Comparison of ENCODE assay signal across 13 cellular contexts in genomic region chr6:2850480-2851150, GRCh38. TPM values are rescaled to one million over a fixed set of nuclear protein-coding genes. Genes with fewer than 3 reads are reported as not detected.
DNase-seq lines count a peak whose midpoint lies in the region; TF ChIP-seq lines count a peak whose summit lies in the region.
"Had no signal": no experiment of that assay in that cellular context is flagged by ENCODE, and none has a peak within 500 bp of the region (broad histone marks: within the 10 kb centered on the region; RNA-seq: fewer than 3 reads in every experiment).

No MANE protein-coding gene starts in this region.

- POLR2A ChIA-PET in activated CD4-positive, alpha-beta T cell treated with anti-CD3 and anti-CD28 coated beads, Interleukin-2, amount 10 ng/mL, durations not matched to agents 7 days and 5 days (lab: Charles Lee), result no interaction called here

- no peak for TF ChIP-seq EP300 in esophagus muscularis mucosa (IDR thresholded peaks at IDR 0.05)

- CTCF ChIA-PET in activated CD4-positive, alpha-beta T cell treated with anti-CD3 and anti-CD28 coated beads, Interleukin-2, amount 10 ng/mL, durations not matched to agents 7 days and 5 days (lab: Charles Lee), result interaction anchor here (0.8 to 2.7 kb wide), 9 partner anchors 9 to 170 kb away, joined by 3 to 12 read pairs (median 4); partner anchors contain the start of gene SERPINB1

- no peak for DNase-seq in activated CD4-positive, alpha-beta T cell treated with anti-CD3 and anti-CD28 coated beads, Interleukin-2, amount 10 ng/mL, durations not matched to agents 24 days and 14 days
- no peak for DNase-seq in activated CD4-positive, alpha-beta T cell treated with anti-CD3 and anti-CD28 coated beads, Interleukin-2, amount 10 ng/mL, durations not matched to agents 7 days and 5 days
- DNase-seq in SK-N-MC (ENCODE audit: low read depth, low spot score), result no peak
- peak; percentile 66 for DNase-seq in esophagus muscularis mucosa (ENCODE audit: extremely low spot score)
- no peak for DNase-seq in spleen
- DNase-seq in NOMO-1 treated with DMSO at 0.1 percent for 48 hours (lab: John Stamatoyannopoulos, UW; ENCODE audit: unreplicated experiment), result no peak
- no peak for DNase-seq in stimulated activated CD4-positive, alpha-beta T cell treated with anti-CD3 and anti-CD28 coated beads, Interleukin-2, amount 100 ng/mL, for 48 hours
- DNase-seq in anterior cingulate cortex (lab: John Stamatoyannopoulos, UW), result no peak
- DNase-seq: ACHN; activated T-cell treated with anti-CD3 and anti-CD28 coated beads, Interleukin-2, amount 50 U/mL, for 4 hours; effector CD8-positive, alpha-beta T cell; immature natural killer cell; NCI-H2029 treated with DMSO at 0.1 percent for 48 hours had no signal

- H3K4me1 ChIP-seq in esophagus muscularis mucosa (peaks cover 23 to 31% (median 30%) of the 10 kb centered on the region in 4 donors), spleen (peaks cover 24 to 97% (median 60%) of the 10 kb centered on the region in 6 donors)

- peak overlapping the region; percentile 54; the same call in 1 of the 2 replicates for H3K27ac ChIP-seq in SK-N-MC
- no peak overlapping the region for H3K27ac ChIP-seq in esophagus muscularis mucosa (replicated peaks in 1 of 4)
- H3K27ac ChIP-seq in spleen, result peak overlapping the region in 7 of 8 donors; percentile 36 to 93 (median 55)

- TF ChIP-seq POLR2A in esophagus muscularis mucosa (IDR thresholded peaks at IDR 0.05; ENCODE audit: low read depth), result no peak
- no peak for TF ChIP-seq POLR2A in spleen (IDR thresholded peaks at IDR 0.05)

- no peaks in the 10 kb centered on the region for H3K27me3 ChIP-seq in esophagus muscularis mucosa
- H3K27me3 ChIP-seq in spleen (replicated peaks in 1 of 7), result no peaks in the 10 kb centered on the region

- no peaks in the 10 kb centered on the region for H3K9me3 Mint-ChIP-seq in activated CD4-positive, alpha-beta T cell treated with anti-CD3 and anti-CD28 coated beads, Interleukin-2, amount 10 ng/mL, durations not matched to agents 24 days and 14 days
- peaks cover 10% of the 10 kb centered on the region for H3K9me3 Mint-ChIP-seq in activated CD4-positive, alpha-beta T cell treated with anti-CD3 and anti-CD28 coated beads, Interleukin-2, amount 10 ng/mL, durations not matched to agents 7 days and 5 days
- H3K9me3 Mint-ChIP-seq: activated T-cell treated with anti-CD3 and anti-CD28 coated beads, Interleukin-2, amount 50 U/mL, for 4 hours; immature natural killer cell had no signal

- peaks cover 56% of the 10 kb centered on the region for H3K4me1 Mint-ChIP-seq in activated CD4-positive, alpha-beta T cell treated with anti-CD3 and anti-CD28 coated beads, Interleukin-2, amount 10 ng/mL, durations not matched to agents 24 days and 14 days
- peaks cover 67% of the 10 kb centered on the region for H3K4me1 Mint-ChIP-seq in activated CD4-positive, alpha-beta T cell treated with anti-CD3 and anti-CD28 coated beads, Interleukin-2, amount 10 ng/mL, durations not matched to agents 7 days and 5 days

- H3K36me3 ChIP-seq in SK-N-MC (ENCODE audit: insufficient read depth, low read length), result no peaks in the 10 kb centered on the region
- no peaks in the 10 kb centered on the region for H3K36me3 ChIP-seq in esophagus muscularis mucosa
- H3K36me3 ChIP-seq in spleen, result no peaks in the 10 kb centered on the region

- no peaks in the 10 kb centered on the region for H3K9me3 ChIP-seq in SK-N-MC (ENCODE audit: low read depth, low read length)
- no peaks in the 10 kb centered on the region for H3K9me3 ChIP-seq in esophagus muscularis mucosa
- no peaks in the 10 kb centered on the region for H3K9me3 ChIP-seq in spleen

- 59% methylated on average over 5 of the region's 5 CpGs for WGBS in esophagus muscularis mucosa
- WGBS in spleen, 5 donors, result 53 to 74% (median 65%) methylated on average over 5 of the region's 5 CpGs

- H3K4me3 Mint-ChIP-seq in activated CD4-positive, alpha-beta T cell treated with anti-CD3 and anti-CD28 coated beads, Interleukin-2, amount 10 ng/mL, durations not matched to agents 24 days and 14 days, result peak overlapping the region; percentile 10
- no peak overlapping the region for H3K4me3 Mint-ChIP-seq in activated CD4-positive, alpha-beta T cell treated with anti-CD3 and anti-CD28 coated beads, Interleukin-2, amount 10 ng/mL, durations not matched to agents 7 days and 5 days
- H3K4me3 Mint-ChIP-seq: activated T-cell treated with anti-CD3 and anti-CD28 coated beads, Interleukin-2, amount 50 U/mL, for 4 hours; immature natural killer cell had no signal

- intact Hi-C loops in activated CD4-positive, alpha-beta T cell treated with anti-CD3 and anti-CD28 coated beads, Interleukin-2, amount 10 ng/mL, durations not matched to agents 24 days and 14 days (cut with micrococcal nuclease), result loop anchor here (5.0 to 10.0 kb wide), 2 partner anchors 997 to 1174 kb away; partner anchors contain the start of gene FAM50B
- intact Hi-C loops in esophagus muscularis mucosa (cut with DNase I) (no loop called here), spleen (cut with DNase I; ENCODE audit: low total_unique reads) (loop anchor here (10.0 kb wide), 1 partner anchor 64 kb away; no protein-coding TSS in a partner anchor)

- H3K27ac Mint-ChIP-seq in activated CD4-positive, alpha-beta T cell treated with anti-CD3 and anti-CD28 coated beads, Interleukin-2, amount 10 ng/mL, durations not matched to agents 24 days and 14 days, result peak overlapping the region; percentile 23
- H3K27ac Mint-ChIP-seq in activated CD4-positive, alpha-beta T cell treated with anti-CD3 and anti-CD28 coated beads, Interleukin-2, amount 10 ng/mL, durations not matched to agents 7 days and 5 days, result no peak overlapping the region
- H3K27ac Mint-ChIP-seq: immature natural killer cell had no signal

- peaks cover 9% of the 10 kb centered on the region for H3K36me3 Mint-ChIP-seq in activated CD4-positive, alpha-beta T cell treated with anti-CD3 and anti-CD28 coated beads, Interleukin-2, amount 10 ng/mL, durations not matched to agents 24 days and 14 days (ENCODE audit: low read depth)
- peaks cover 14% of the 10 kb centered on the region for H3K36me3 Mint-ChIP-seq in activated CD4-positive, alpha-beta T cell treated with anti-CD3 and anti-CD28 coated beads, Interleukin-2, amount 10 ng/mL, durations not matched to agents 7 days and 5 days (ENCODE audit: low read depth)
- H3K36me3 Mint-ChIP-seq: immature natural killer cell had no signal

- H3K4me3 ChIP-seq in SK-N-MC (no peak overlapping the region), esophagus muscularis mucosa (no peak overlapping the region), spleen (no peak overlapping the region)

- TF ChIP-seq CTCF in esophagus muscularis mucosa (IDR thresholded peaks at IDR 0.05) (no peak), spleen (IDR thresholded peaks at IDR 0.05 in 8 of 11, conservative IDR thresholded peaks at IDR 0.05 in 3 of 11) (no peak)

- H3K27me3 Mint-ChIP-seq in activated CD4-positive, alpha-beta T cell treated with anti-CD3 and anti-CD28 coated beads, Interleukin-2, amount 10 ng/mL, durations not matched to agents 24 days and 14 days, result no peaks in the 10 kb centered on the region
- H3K27me3 Mint-ChIP-seq in activated CD4-positive, alpha-beta T cell treated with anti-CD3 and anti-CD28 coated beads, Interleukin-2, amount 10 ng/mL, durations not matched to agents 7 days and 5 days, result no peaks in the 10 kb centered on the region

- H3K9ac ChIP-seq in SK-N-MC (ENCODE audit: insufficient read length), result no peak overlapping the region

RNA-seq across cellular contexts. Expression of gene SERPINB1, which starts 9.0 kb away (rescaled TPM):
- total RNA-seq in activated CD4-positive, alpha-beta T cell treated with anti-CD3 and anti-CD28 coated beads, Interleukin-2, amount 10 ng/mL, durations not matched to agents 24 days and 14 days, result 76.1 and 79.9 TPM in 2 replicates
- 10 to 100 TPM; 62.8 to 72.8 TPM for total RNA-seq in activated CD4-positive, alpha-beta T cell treated with anti-CD3 and anti-CD28 coated beads, Interleukin-2, amount 10 ng/mL, durations not matched to agents 7 days and 5 days
- total RNA-seq in esophagus muscularis mucosa (100 to 1,000 TPM in 1 of 4 donors, 10 to 100 TPM in 3; 23.3 to 123 (median 29.9) TPM), spleen (100 to 1,000 TPM in 5 of 7 donors, 10 to 100 TPM in 2; 71.2 to 194 (median 106) TPM)
- 10 to 100 TPM; 54.9 to 64.6 (median 55.0) TPM for polyA plus RNA-seq in spleen

RNA-seq across cellular contexts. Expression of gene SERPINB9, which starts 52.5 kb away (rescaled TPM):
- total RNA-seq in activated CD4-positive, alpha-beta T cell treated with anti-CD3 and anti-CD28 coated beads, Interleukin-2, amount 10 ng/mL, durations not matched to agents 24 days and 14 days, result 81.3 and 83.8 TPM in 2 replicates
- total RNA-seq in activated CD4-positive, alpha-beta T cell treated with anti-CD3 and anti-CD28 coated beads, Interleukin-2, amount 10 ng/mL, durations not matched to agents 7 days and 5 days, result 10 to 100 TPM; 40.2 to 49.4 TPM
- 10 to 100 TPM in 1 of 4 donors, 1 to 10 TPM in 3; 5.4 to 17.7 (median 6.2) TPM for total RNA-seq in esophagus muscularis mucosa
- total RNA-seq in spleen, result 10 to 100 TPM; 43.0 to 75.7 (median 55.4) TPM
- 10 to 100 TPM; 16.2 to 22.4 (median 17.0) TPM for polyA plus RNA-seq in spleen

Comparison
In these comparisons a context has a peak if more than half of its experiments do, and no peak if none do; other contexts are left out.
1. H3K27ac ChIP-seq: peak in SK-N-MC (single experiment) and spleen (7 of 8); none in esophagus muscularis mucosa (0 of 4).